ENCODE assay signal across 27 cellular contexts in the genomic region with DNA sequence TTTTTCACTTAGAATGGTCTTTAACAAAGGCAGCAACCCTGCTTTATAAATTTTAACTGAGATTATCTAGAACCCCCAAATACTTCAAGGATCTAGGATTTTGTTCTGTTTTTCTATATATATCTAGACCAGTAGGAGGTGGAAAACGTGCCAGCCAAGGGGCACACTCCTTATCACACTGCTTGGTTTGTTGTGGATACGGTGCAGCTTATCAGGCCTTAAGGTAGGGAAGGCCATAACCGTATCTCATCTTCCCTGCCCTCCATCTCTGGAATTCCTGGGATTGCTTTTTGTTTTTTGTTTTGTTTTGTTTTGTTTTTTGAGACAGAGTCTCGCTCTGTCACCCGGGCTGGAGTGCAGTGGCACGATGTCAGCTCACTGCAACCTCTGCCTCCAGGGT.
DNase-seq lines count a peak whose midpoint lies in the region; ATAC-seq, FAIRE-seq and TF ChIP-seq lines count a peak whose summit lies in the region.
"Had no signal": no experiment of that assay in that cellular context is flagged by ENCODE, and none has a peak within 500 bp of the region (broad histone marks: within the 10 kb centered on the region; RNA-seq: fewer than 3 reads in every experiment).

No MANE protein-coding gene starts in this region.

- 0 out of 2 replicates have a peak overlapping the region, but pooled peaks have one; percentile 17 for H2AFZ ChIP-seq in K562 (ENCODE audit: low read depth, low read length)
- no peak overlapping the region for H2AFZ ChIP-seq in trophoblast cell (ENCODE audit: insufficient read depth, low read length, poor library complexity)

- POLR2A ChIA-PET in K562 (lab: Yijun Ruan, JAX), result interaction anchor here (1.2 kb wide), 1 partner anchor 23 kb away, joined by 3 read pairs; no protein-coding TSS in a partner anchor

- H4K20me1 ChIP-seq in K562 (replicated peaks; ENCODE audit: control insufficient read depth, insufficient read depth, low read length), result no peaks in the 10 kb centered on the region

- no peak overlapping the region for H4K8ac ChIP-seq in trophoblast cell (ENCODE audit: low read depth, low read length)

- peak; percentile 53; the same call in 1 of the 3 replicates for ATAC-seq in K562
- ATAC-seq in GM18868 (IDR thresholded peaks at IDR 0.05; ENCODE audit: unreplicated experiment), result no peak
- ATAC-seq: GM12878 had no signal

- no peak overlapping the region for H3K18ac ChIP-seq in trophoblast cell (ENCODE audit: low read length)

- peak; percentile 36 for DNase-seq in D341Med (ENCODE audit: low spot score)
- peak; percentile 32 for DNase-seq in NCI-H226
- no peak for DNase-seq in K562 (ENCODE audit: extremely low read depth in 1 of 4, low spot score in 3 of 4)
- peak; percentile 55 to 88 for DNase-seq in trophoblast cell
- DNase-seq in occipital lobe (lab: John Stamatoyannopoulos, UW), result no peak
- DNase-seq in NCI-H2196 (lab: John Stamatoyannopoulos, UW; ENCODE audit: unreplicated experiment), result no peak
- DNase-seq: activated CD4-positive, alpha-beta memory T cell treated with anti-CD3 and anti-CD28 coated beads for 36 hours; activated CD4-positive, CD25-positive, alpha-beta regulatory T cell treated with anti-CD3 and anti-CD28 coated beads, Interleukin-2, amount 50 U/mL, for 72 hours; activated CD8-positive, alpha-beta memory T cell treated with anti-CD3 and anti-CD28 coated beads, Interleukin-2, amount 50 U/mL, for 4 hours; activated naive CD4-positive, alpha-beta T cell treated with anti-CD3 and anti-CD28 coated beads, Interleukin-2, amount 10 ng/mL, durations not matched to agents 7 days and 5 days; CD8-positive, alpha-beta memory T cell; MV-4-11; NCI-H1436; NCI-H2081; NCI-H345; NCI-H748 treated with DMSO at 0.1 percent for 48 hours; RPMI8226; spleen; stimulated activated CD4-positive, alpha-beta T cell treated with anti-CD3 and anti-CD28 coated beads, Interleukin-2, amount 100 ng/mL, for 24 hours; stomach; T-helper 2 cell had no signal

- intact Hi-C loops in K562 (cut with micrococcal nuclease), result loop anchor here (5.0 kb wide), 1 partner anchor 247 kb away; no protein-coding TSS in a partner anchor

- H3K9ac ChIP-seq in K562 (ENCODE audit: insufficient read depth in 1 of 2, low read depth in 2 of 2, low read length in 2 of 2) (no peak overlapping the region), trophoblast cell (ENCODE audit: low read length) (no peak overlapping the region)

- H2BK5ac ChIP-seq in trophoblast cell (ENCODE audit: low read depth, low read length, poor library complexity), result no peak overlapping the region

- H3K27ac ChIP-seq in K562 (ENCODE audit: extremely low read depth, low read depth, low read length), result peak overlapping the region; percentile 72
- no peak overlapping the region for H3K27ac ChIP-seq in trophoblast cell (ENCODE audit: low read depth, low read length)
- H3K27ac ChIP-seq: epithelial cell of prostate, right atrium auricular region, spleen, stomach had no signal

- H3K9me3 ChIP-seq in K562 (replicated peaks; ENCODE audit: control insufficient read depth, insufficient read depth, low read depth, low read length) (no peaks in the 10 kb centered on the region), trophoblast cell (ENCODE audit: insufficient read depth, low read depth, low read length) (no peaks in the 10 kb centered on the region)
- H3K9me3 ChIP-seq: HAP-1, right atrium auricular region, spleen, stomach had no signal

- H4K91ac ChIP-seq in trophoblast cell (ENCODE audit: low read depth, low read length), result no peak overlapping the region

- H3K79me2 ChIP-seq in K562 (ENCODE audit: control insufficient read depth, insufficient read depth, low read length), result peaks cover 3% of the 10 kb centered on the region; the same call in 1 of the 3 replicates
- H3K79me2 ChIP-seq in trophoblast cell (ENCODE audit: control insufficient read depth, insufficient read depth, low read length, poor library complexity), result no peaks in the 10 kb centered on the region

- no peak for TF ChIP-seq POLR2A in K562 (conservative IDR thresholded peaks at IDR 0.05)

- H3K4me3 ChIP-seq in K562, result no peak overlapping the region
- H3K4me3 ChIP-seq in trophoblast cell (ENCODE audit: low read depth, low read length), result no peak overlapping the region
- H3K4me3 ChIP-seq: GM12878, HAP-1, right atrium auricular region, spleen, stomach had no signal

- no peak for FAIRE-seq in K562 (lab: Jason Lieb, UNC)
- FAIRE-seq: bronchial epithelial cell, GM12878 had no signal

- in situ Hi-C loops in K562 (cut with MboI), result loop anchor here (10.0 kb wide), 1 partner anchor 474 kb away; no protein-coding TSS in a partner anchor

- no peak for TF ChIP-seq CTCF in K562 (IDR thresholded peaks at IDR 0.05 in 2 of 3, conservative IDR thresholded peaks at IDR 0.05 in 1 of 3; ENCODE audit: insufficient read depth in 2 of 3, low read depth in 1 of 3, low read length in 3 of 3)

- H3K36me3 ChIP-seq in K562 (ENCODE audit: control insufficient read depth, insufficient read depth, low read length) (peaks cover 29% of the 10 kb centered on the region; the same call in 2 of the 3 replicates), trophoblast cell (ENCODE audit: control insufficient read depth in 1 of 2, insufficient read depth in 2 of 2, low read length in 2 of 2) (peaks cover 4 to 6% of the 10 kb centered on the region in 2 experiments)
- H3K36me3 ChIP-seq: HAP-1 had no signal

- H3K4me1 ChIP-seq in K562 (replicated peaks in 1 of 2; ENCODE audit: control insufficient read depth in 2 of 2, insufficient read depth in 2 of 2, low read length in 2 of 2) (peaks cover 0 to 17% of the 10 kb centered on the region in 2 experiments; a peak in 2 of 5 replicates), trophoblast cell (ENCODE audit: control insufficient read depth in 1 of 2, insufficient read depth in 2 of 2, low read length in 2 of 2) (no peaks in the 10 kb centered on the region)
- H3K4me1 ChIP-seq: HAP-1, spleen had no signal

- peak overlapping the region; percentile 24; the same call in 1 of the 2 replicates for H3K4me2 ChIP-seq in K562 (ENCODE audit: insufficient read depth, low read length)
- H3K4me2 ChIP-seq in trophoblast cell (ENCODE audit: low read length), result no peak overlapping the region

- H3K79me1 ChIP-seq in trophoblast cell (ENCODE audit: low read length), result no peaks in the 10 kb centered on the region

- no TSS peak for BruUV-seq in K562 (replicated peaks; lab: Mats Ljungman, UMichigan)

- H3K4ac ChIP-seq in trophoblast cell (ENCODE audit: low read depth, low read length), result no peak overlapping the region

- no peak for TF ChIP-seq EP300 in K562 (IDR thresholded peaks at IDR 0.05; ENCODE audit: low read length)

- H3K14ac ChIP-seq in trophoblast cell (ENCODE audit: low read length), result no peak overlapping the region

- H2BK120ac ChIP-seq in trophoblast cell (ENCODE audit: insufficient read depth, low read length, poor library complexity), result no peak overlapping the region

- H3K27me3 ChIP-seq in K562 (ENCODE audit: control insufficient read depth in 2 of 2, insufficient read depth in 2 of 2, low read length in 2 of 2) (no peaks in the 10 kb centered on the region), trophoblast cell (ENCODE audit: insufficient read depth, low read length) (no peaks in the 10 kb centered on the region)
- H3K27me3 ChIP-seq: right atrium auricular region, spleen, stomach had no signal

- H4K12ac ChIP-seq in trophoblast cell (ENCODE audit: low read depth, low read length), result no peak overlapping the region

- H2BK12ac ChIP-seq in trophoblast cell (ENCODE audit: low read length), result no peak overlapping the region

- no peaks in the 10 kb centered on the region for H3K9me1 ChIP-seq in K562 (ENCODE audit: control insufficient read depth, insufficient read depth, low read length)

- CTCF ChIA-PET in K562 (lab: Yijun Ruan, JAX; ENCODE audit: low intra/inter-chr PET ratio), result no interaction called here

- H3K23ac ChIP-seq in trophoblast cell (ENCODE audit: low read length), result no peak overlapping the region

- WGBS in K562 (ENCODE audit: insufficient coverage, low coverage, missing lambda C conversion rate), result 69% methylated on average over 6 of the region's 6 CpGs
- no CpG with 5 or more reads among the region's 6 CpGs for WGBS in trophoblast cell (ENCODE audit: extremely low coverage, insufficient coverage, insufficient read length)

- TF ChIP-seq RAD21 in K562 (CRISPR knock-in tag; conservative IDR thresholded peaks at IDR 0.05 in 1 of 2, IDR thresholded peaks at IDR 0.05 in 1 of 2), result no peak

- no peak overlapping the region for H2AK5ac ChIP-seq in trophoblast cell (ENCODE audit: low read length)

TF ChIP-seq in K562, 482 proteins besides CTCF, POLR2A, EP300 and RAD21 (continues in another document):
- no peak for TF ChIP-seq DNMT1 (IDR thresholded peaks at IDR 0.05)
- peak; percentile 1; the same call in 1 of the 2 replicates for TF ChIP-seq BACH1 (tag; IDR thresholded peaks at IDR 0.05)
- TF ChIP-seq, protein P1, sequence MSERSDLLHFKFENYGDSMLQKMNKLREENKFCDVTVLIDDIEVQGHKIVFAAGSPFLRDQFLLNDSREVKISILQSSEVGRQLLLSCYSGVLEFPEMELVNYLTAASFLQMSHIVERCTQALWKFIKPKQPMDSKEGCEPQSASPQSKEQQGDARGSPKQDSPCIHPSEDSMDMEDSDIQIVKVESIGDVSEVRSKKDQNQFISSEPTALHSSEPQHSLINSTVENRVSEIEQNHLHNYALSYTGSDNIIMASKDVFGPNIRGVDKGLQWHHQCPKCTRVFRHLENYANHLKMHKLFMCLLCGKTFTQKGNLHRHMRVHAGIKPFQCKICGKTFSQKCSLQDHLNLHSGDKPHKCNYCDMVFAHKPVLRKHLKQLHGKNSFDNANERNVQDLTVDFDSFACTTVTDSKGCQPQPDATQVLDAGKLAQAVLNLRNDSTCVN (CRISPR knock-in tag; IDR thresholded peaks at IDR 0.05), result no peak

Comparison
In these comparisons a context has a peak if more than half of its experiments do, and no peak if none do; other contexts are left out.
1. DNase-seq: peak in D341Med (single experiment), NCI-H226 (single experiment) and trophoblast cell (2 of 2); none in K562 (0 of 4), occipital lobe (single experiment) and NCI-H2196 (single experiment).